In the genomic region with DNA sequence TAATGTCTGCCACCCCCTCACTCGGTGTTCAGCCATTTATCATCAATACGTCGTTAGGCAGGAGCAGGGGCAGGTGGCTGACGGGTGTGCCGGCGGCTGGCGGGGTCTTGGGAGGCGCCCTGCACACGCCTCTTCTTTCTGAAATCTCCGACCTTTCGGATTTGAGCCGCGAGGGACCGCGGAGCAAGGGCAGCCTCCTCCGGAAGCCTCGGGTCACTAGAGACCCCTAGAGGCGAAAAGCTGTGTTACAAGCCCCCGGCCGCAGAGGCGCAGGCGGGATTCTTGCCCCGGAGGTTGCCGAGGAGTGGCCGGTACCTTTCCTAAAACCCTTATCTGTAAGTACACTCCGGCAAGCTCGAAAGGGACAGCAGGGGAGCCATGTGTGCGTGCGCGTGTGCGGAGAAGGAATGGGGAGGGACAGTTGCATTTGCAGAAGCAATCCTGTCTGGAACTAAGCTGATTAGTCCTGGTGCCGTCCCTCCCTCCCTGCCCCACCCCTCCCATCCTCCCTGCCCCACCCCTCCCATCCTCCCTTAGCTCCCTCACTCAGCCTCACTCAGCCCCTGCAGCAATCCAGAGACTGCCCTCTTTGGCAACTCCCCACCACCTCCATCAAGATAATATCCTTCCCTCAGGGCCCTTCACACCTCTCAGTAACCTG, we compare ENCODE assay signal across 8 cellular contexts. TPM values are rescaled to one million over a fixed set of nuclear protein-coding genes. Genes with fewer than 3 reads are reported as not detected.
DNase-seq lines count a peak whose midpoint lies in the region; ATAC-seq and TF ChIP-seq lines count a peak whose summit lies in the region.

No MANE protein-coding gene starts in this region.

- no peaks in the 10 kb centered on the region for H3K9me3 Mint-ChIP-seq in T-helper 1 cell treated with Interleukin-12 subunit alpha and Interleukin-12 subunit beta and Interleukin-4 antibody, amounts not matched to agents 30 μg/mL and 1 μg/mL, for 36 hours
- peaks cover 3% of the 10 kb centered on the region for H3K9me3 Mint-ChIP-seq in memory B cell

- WGBS in stomach, 5 donors = 1 to 5% (median 1%) methylated on average over 21 to 32 of the region's 32 CpGs

- no peak for TF ChIP-seq EP300 in stomach (IDR thresholded peaks at IDR 0.05)

- TF ChIP-seq CTCF in GM13977 (IDR thresholded peaks at IDR 0.05; ENCODE audit: extremely low read depth, insufficient read depth, missing control alignments) (peak; percentile 88), dorsolateral prefrontal cortex (IDR thresholded peaks at IDR 0.05 in 54 of 56, conservative IDR thresholded peaks at IDR 0.05 in 2 of 56; ENCODE audit: low read depth in 1 of 56, partially characterized antibody in 56 of 56) (peak in 55 of 56 donors; percentile 59 to 95 (median 86)), stomach (IDR thresholded peaks at IDR 0.05) (peak in 5 of 7 experiments; percentile 2 to 73 (median 63))

- H3K4me3 ChIP-seq in dorsolateral prefrontal cortex (peak overlapping the region; percentile 12 to 71 (median 52)), stomach (peak overlapping the region; percentile 15 to 28 (median 18))

- peaks cover 7 to 11% (median 9%) of the 10 kb centered on the region in 4 donors for H3K4me1 ChIP-seq in stomach

- peaks cover 17% of the 10 kb centered on the region for H3K27me3 Mint-ChIP-seq in T-helper 1 cell treated with Interleukin-12 subunit alpha and Interleukin-12 subunit beta and Interleukin-4 antibody, amounts not matched to agents 30 μg/mL and 1 μg/mL, for 36 hours (ENCODE audit: low read depth)
- peaks cover 22% of the 10 kb centered on the region for H3K27me3 Mint-ChIP-seq in memory B cell

- no peaks in the 10 kb centered on the region for H3K27me3 ChIP-seq in dorsolateral prefrontal cortex
- H3K27me3 ChIP-seq in stomach = peaks cover 0 to 34% (median 9%) of the 10 kb centered on the region in 3 donors

- H3K9me3 ChIP-seq in stomach = peaks cover 0 to 8% (median 2%) of the 10 kb centered on the region in 4 donors

- peak overlapping the region; percentile 42 for H3K4me3 Mint-ChIP-seq in T-helper 1 cell treated with Interleukin-12 subunit alpha and Interleukin-12 subunit beta and Interleukin-4 antibody, amounts not matched to agents 30 μg/mL and 1 μg/mL, for 36 hours
- H3K4me3 Mint-ChIP-seq in memory B cell = peak overlapping the region; percentile 64

- intact Hi-C loops in dorsolateral prefrontal cortex (cut with DNase I) = loop anchor here in 1 of 2 donors (1.0 kb wide), 1 partner anchor 283 kb away; no protein-coding TSS in a partner anchor
- intact Hi-C loops in stomach (cut with DNase I; ENCODE audit: low total_unique reads) = loop anchor here (10.0 kb wide), 1 partner anchor 287 kb away; no protein-coding TSS in a partner anchor

- in situ Hi-C loops in GM13977 (cut with MboI; ENCODE audit: low pct_unique_long_range_greater_than_20kb, low sequenced_read_pairs, unreplicated experiment) = no loop called here

- H3K27ac ChIP-seq in dorsolateral prefrontal cortex (peak overlapping the region in 54 of 59 donors; percentile 2 to 88 (median 69)), stomach (no peak overlapping the region)

- H3K4me1 Mint-ChIP-seq in T-helper 1 cell treated with Interleukin-12 subunit alpha and Interleukin-12 subunit beta and Interleukin-4 antibody, amounts not matched to agents 30 μg/mL and 1 μg/mL, for 36 hours (ENCODE audit: low read depth) = peaks cover 5% of the 10 kb centered on the region
- H3K4me1 Mint-ChIP-seq in memory B cell = peaks cover 16% of the 10 kb centered on the region

- no peaks in the 10 kb centered on the region for H3K36me3 Mint-ChIP-seq in T-helper 1 cell treated with Interleukin-12 subunit alpha and Interleukin-12 subunit beta and Interleukin-4 antibody, amounts not matched to agents 30 μg/mL and 1 μg/mL, for 36 hours (ENCODE audit: low read depth)
- no peaks in the 10 kb centered on the region for H3K36me3 Mint-ChIP-seq in memory B cell

- H3K36me3 ChIP-seq in stomach = no peaks in the 10 kb centered on the region

- ATAC-seq in HG02763 (IDR thresholded peaks at IDR 0.05; ENCODE audit: unreplicated experiment) (peak; percentile 81), memory B cell (ENCODE audit: low read depth) (no peak)

- no peak overlapping the region for H3K27ac Mint-ChIP-seq in T-helper 1 cell treated with Interleukin-12 subunit alpha and Interleukin-12 subunit beta and Interleukin-4 antibody, amounts not matched to agents 30 μg/mL and 1 μg/mL, for 36 hours
- no peak overlapping the region for H3K27ac Mint-ChIP-seq in memory B cell

- DNase-seq in AG08395 (ENCODE audit: low spot score) (peak; percentile 81), GM13977 (ENCODE audit: low spot score) (peak; percentile 76), NCI-H1048 (lab: John Stamatoyannopoulos, UW) (peak; percentile 53), dorsolateral prefrontal cortex (peak; percentile 55 to 81 (median 64)), memory B cell (ENCODE audit: low spot score in 2 of 2) (peak in 1 of 2 donors; percentile 11), stomach (peak; percentile 62)

- TF ChIP-seq POLR2A in stomach (IDR thresholded peaks at IDR 0.05) = no peak

RNA-seq across cellular contexts. Expression of gene BRINP2, which starts 11.0 kb away (rescaled TPM):
- 10 to 100 TPM; 23.4 to 88.2 (median 57.5) TPM for total RNA-seq in dorsolateral prefrontal cortex
- total RNA-seq in stomach = under 1 TPM in 1 of 5 donors, not detected in 4; 0.55 TPM
- polyA plus RNA-seq in stomach = under 1 TPM in 2 of 3 donors, not detected in 1; 0.08 to 0.15 TPM

RNA-seq across cellular contexts. Expression of gene ASTN1, which starts 17.2 kb away (rescaled TPM):
- total RNA-seq in dorsolateral prefrontal cortex (100 to 1,000 TPM in 96 of 120 experiments, 10 to 100 TPM in 24; 51.9 to 159 (median 114) TPM), stomach (1 to 10 TPM in 1 of 5 donors, under 1 TPM in 1, not detected in 3; 0.72 to 2.4 TPM)
- polyA plus RNA-seq in stomach = under 1 TPM in 2 of 3 donors, not detected in 1; 0.13 to 0.31 TPM

Comparison
In these comparisons a context has a peak if more than half of its experiments do, and no peak if none do; other contexts are left out.
1. H3K27ac ChIP-seq: peak in dorsolateral prefrontal cortex (54 of 59); none in stomach (0 of 5).
2. RNA of gene BRINP2, which starts 11.0 kb away (total RNA-seq): 23.4 to 88.2 TPM in dorsolateral prefrontal cortex; 0.55 TPM in stomach; every median in the first group is over 10 times any median in the second.
3. RNA of gene ASTN1, which starts 17.2 kb away (total RNA-seq): 51.9 to 159 TPM in dorsolateral prefrontal cortex; 0.72 to 2.4 TPM in stomach; every median in the first group is over 10 times any median in the second.
4. Peak in every context shown above with its lines, with median percentiles within 50 percentile points of each other: CTCF ChIP-seq.